19 cellular contexts compared by ENCODE assay signal in genomic region chr2:188345439-188345838, GRCh38.
A peak's percentile ranks its signal among the peaks of the same experiment; 100 is the strongest.
DNase-seq lines count a peak whose midpoint lies in the region; ATAC-seq lines count a peak whose summit lies in the region.
"Had no signal": no experiment of that assay in that cellular context is flagged by ENCODE, and none has a peak within 500 bp of the region (broad histone marks: within the 10 kb centered on the region; RNA-seq: fewer than 3 reads in every experiment).

No MANE protein-coding gene starts in this region.

- no peaks in the 10 kb centered on the region for H3K9me3 ChIP-seq in SK-N-MC (ENCODE audit: low read depth, low read length)
- H3K9me3 ChIP-seq: neutrophil, stomach, transverse colon had no signal

- DNase-seq in SK-N-MC (ENCODE audit: low read depth, low spot score): no peak
- peak; percentile 35 for DNase-seq in fibroblast of peridontal ligament (ENCODE audit: extremely low read depth)
- no peak for DNase-seq in hypothalamus (lab: John Stamatoyannopoulos, UW)
- DNase-seq in COLO829 (ENCODE audit: low spot score): no peak
- DNase-seq: activated CD4-positive, alpha-beta T cell treated with anti-CD3 and anti-CD28 coated beads for 48 hours; activated CD8-positive, alpha-beta memory T cell treated with anti-CD3 and anti-CD28 coated beads, Interleukin-2, amount 10 ng/mL, durations not matched to agents 7 days and 5 days; AML-193; CD8-positive, alpha-beta memory T cell; mammary epithelial cell; NCI-H1436; NCI-H510A treated with DMSO at 0.1 percent for 48 hours; stimulated activated CD4-positive, alpha-beta T cell treated with anti-CD3 and anti-CD28 coated beads, Interleukin-4, amount 100 ng/mL, for 4 hours; stomach; transverse colon had no signal

- H3K4me3 ChIP-seq in SK-N-MC: peak overlapping the region; percentile 11; the same call in 1 of the 2 replicates
- H3K4me3 ChIP-seq: stomach, transverse colon had no signal

- no peak overlapping the region for H3K9ac ChIP-seq in SK-N-MC (ENCODE audit: insufficient read length)
- H3K9ac ChIP-seq: KMS-11 had no signal

- H3K36me3 ChIP-seq in SK-N-MC (ENCODE audit: insufficient read depth, low read length): no peaks in the 10 kb centered on the region
- H3K36me3 ChIP-seq: neutrophil, stomach, transverse colon had no signal

- peak; percentile 54 for ATAC-seq in HG02852 (IDR thresholded peaks at IDR 0.05; ENCODE audit: unreplicated experiment)
- ATAC-seq in HG02642 (IDR thresholded peaks at IDR 0.05; ENCODE audit: poor library complexity, unreplicated experiment): no peak
- no peak for ATAC-seq in HG03439 (IDR thresholded peaks at IDR 0.05; ENCODE audit: unreplicated experiment)
- ATAC-seq: activated CD8-positive, alpha-beta memory T cell treated with anti-CD3 and anti-CD28 coated beads, Interleukin-2, amount 10 ng/mL, durations not matched to agents 7 days and 5 days had no signal

- 0 out of 2 replicates have a peak overlapping the region, but pooled peaks have one; percentile 10 for H3K27ac ChIP-seq in SK-N-MC
- H3K27ac ChIP-seq: KMS-11, neutrophil, stomach, transverse colon had no signal
